In genomic region chr5:160438316-160439204, GRCh38 we compare ENCODE assay signal across 1 cellular context.
TF ChIP-seq lines count a peak whose summit lies in the region.

No MANE protein-coding gene starts in this region.

TF ChIP-seq in GM12878, 131 proteins besides CTCF, POLR2A, EP300 and RAD21 (continued from another document):
- TF ChIP-seq SKIL (IDR thresholded peaks at IDR 0.05; ENCODE audit: low read depth, poor library complexity, severe bottlenecking) (peak; percentile 71), NFIC (IDR thresholded peaks at IDR 0.05; ENCODE audit: low read depth, low read length) (no peak), NRF1 (conservative IDR thresholded peaks at IDR 0.05; ENCODE audit: low read depth, low read length) (no peak), ZNF384 (IDR thresholded peaks at IDR 0.05; ENCODE audit: borderline replicate concordance, low read depth, low read length) (no peak), FOS (IDR thresholded peaks at IDR 0.05; ENCODE audit: borderline replicate concordance, extremely low read depth, insufficient read length) (no peak), BMI1 (IDR thresholded peaks at IDR 0.05; ENCODE audit: borderline replicate concordance) (no peak), SPI1 (IDR thresholded peaks at IDR 0.05; ENCODE audit: borderline replicate concordance, insufficient read depth, low read depth, low read length) (no peak; the same call in 1 of the 2 replicates), ZBTB11 (CRISPR knock-in tag; IDR thresholded peaks at IDR 0.05) (no peak), NR2C2 (IDR thresholded peaks at IDR 0.05; ENCODE audit: borderline replicate concordance, control insufficient read depth, insufficient read length, low read depth) (no peak), TAF1 (IDR thresholded peaks at IDR 0.05; ENCODE audit: borderline replicate concordance, low read depth, low read length) (no peak), CBX5 (IDR thresholded peaks at IDR 0.05; ENCODE audit: low read depth) (0 out of 2 replicates have a peak, but pooled peaks have one; percentile 1), GATAD2B (conservative IDR thresholded peaks at IDR 0.05; ENCODE audit: low read depth) (0 out of 2 replicates have a peak, but pooled peaks have one; percentile 44), TARDBP (IDR thresholded peaks at IDR 0.05; ENCODE audit: borderline replicate concordance) (no peak), BCL11A (IDR thresholded peaks at IDR 0.05; ENCODE audit: low read depth, low read length) (no peak), ASH2L (IDR thresholded peaks at IDR 0.05; ENCODE audit: borderline replicate concordance, low read depth) (no peak), SREBF1 (IDR thresholded peaks at IDR 0.05; ENCODE audit: low read length) (no peak)
